ENCODE assay signal across 14 cellular contexts in the genomic region with DNA sequence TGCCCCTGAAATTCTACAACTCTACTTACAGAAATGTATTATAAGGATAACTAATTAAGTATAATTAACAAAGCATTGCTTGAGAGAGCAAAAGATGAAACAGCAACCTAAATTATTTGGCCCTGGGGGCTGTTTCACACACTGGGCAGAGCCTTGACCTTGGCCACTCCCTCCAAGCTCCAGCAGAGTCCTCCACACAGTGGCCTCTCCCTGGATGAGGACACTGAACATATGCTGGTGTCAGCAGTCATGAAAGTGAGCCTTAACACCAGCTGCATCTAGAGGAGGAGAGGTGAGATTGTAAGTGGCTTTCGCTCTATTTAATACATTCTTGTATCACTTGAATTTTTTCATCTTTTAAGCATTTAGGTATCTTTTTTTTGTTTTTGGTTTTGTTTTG. TPM values are rescaled to one million over a fixed set of nuclear protein-coding genes. Genes with fewer than 3 reads are reported as not detected.
A peak's percentile ranks its signal among the peaks of the same experiment; 100 is the strongest.
DNase-seq lines count a peak whose midpoint lies in the region; ATAC-seq and TF ChIP-seq lines count a peak whose summit lies in the region.
"Had no signal": no experiment of that assay in that cellular context is flagged by ENCODE, and none has a peak within 500 bp of the region (broad histone marks: within the 10 kb centered on the region; RNA-seq: fewer than 3 reads in every experiment).

No MANE protein-coding gene starts in this region.

- H3K4me1 ChIP-seq in testis = peaks cover 4% of the 10 kb centered on the region
- no peaks in the 10 kb centered on the region for H3K4me1 ChIP-seq in esophagus muscularis mucosa
- H3K4me1 ChIP-seq: BLaER1 treated with 17β-estradiol and CSF1 and Interleukin-3, amounts not matched to agents 10 nM and 100 nM had no signal

- H3K4me1 Mint-ChIP-seq in nephron = peaks cover 5% of the 10 kb centered on the region
- H3K4me1 Mint-ChIP-seq: CD4-positive, CD25-positive, alpha-beta regulatory T cell; GM23338; IgD-negative memory B cell had no signal

- no peak for TF ChIP-seq CTCF in WERI-Rb-1 (IDR thresholded peaks at IDR 0.05; ENCODE audit: low read depth, low read length)
- TF ChIP-seq CTCF in nephron (IDR thresholded peaks at IDR 0.05; ENCODE audit: unreplicated experiment in 3 of 3) = no peak
- no peak for TF ChIP-seq CTCF in testis (IDR thresholded peaks at IDR 0.05)
- TF ChIP-seq CTCF in esophagus muscularis mucosa (IDR thresholded peaks at IDR 0.05) = no peak

- intact Hi-C loops in testis (cut with DNase I; ENCODE audit: low total_unique reads) = no loop called here
- intact Hi-C loops in esophagus muscularis mucosa (cut with DNase I) = no loop called here

- no peak overlapping the region for H3K4me3 Mint-ChIP-seq in nephron
- H3K4me3 Mint-ChIP-seq: CD4-positive, CD25-positive, alpha-beta regulatory T cell; GM23338; IgD-negative memory B cell had no signal

- 71 to 74% methylated on average over 1 of the region's 1 CpG for WGBS in testis, 2 donors
- WGBS in esophagus muscularis mucosa = 96% methylated on average over 1 of the region's 1 CpG

- TF ChIP-seq EP300 in esophagus muscularis mucosa (IDR thresholded peaks at IDR 0.05) = no peak

- TF ChIP-seq POLR2A in testis (IDR thresholded peaks at IDR 0.05) = no peak
- no peak for TF ChIP-seq POLR2A in esophagus muscularis mucosa (IDR thresholded peaks at IDR 0.05; ENCODE audit: low read depth)

- peaks cover 10% of the 10 kb centered on the region for H3K36me3 Mint-ChIP-seq in nephron (ENCODE audit: low read depth)

- no peaks in the 10 kb centered on the region for H3K27me3 Mint-ChIP-seq in nephron (ENCODE audit: low read depth)
- H3K27me3 Mint-ChIP-seq: CD4-positive, CD25-positive, alpha-beta regulatory T cell; IgD-negative memory B cell had no signal

- peak; percentile 29 for DNase-seq in LHCN-M2 (ENCODE audit: low read depth)
- peak; percentile 75 for DNase-seq in WERI-Rb-1
- peak; percentile 48 for DNase-seq in testis
- no peak for DNase-seq in esophagus muscularis mucosa (ENCODE audit: extremely low spot score)
- DNase-seq: ACHN; CD4-positive, CD25-positive, alpha-beta regulatory T cell; H7 had no signal

- H3K27ac Mint-ChIP-seq in nephron = peak overlapping the region; percentile 46 to 91 (median 66)
- H3K27ac Mint-ChIP-seq: CD4-positive, CD25-positive, alpha-beta regulatory T cell; GM23338; IgD-negative memory B cell had no signal

- H3K36me3 ChIP-seq in WERI-Rb-1 (peaks cover 18% of the 10 kb centered on the region), testis (ENCODE audit: low read depth, missing control alignments) (no peaks in the 10 kb centered on the region), esophagus muscularis mucosa (peaks cover 22 to 75% (median 57%) of the 10 kb centered on the region in 4 donors)

- H3K9me3 ChIP-seq in WERI-Rb-1 (ENCODE audit: severe bottlenecking) (no peaks in the 10 kb centered on the region), testis (no peaks in the 10 kb centered on the region), esophagus muscularis mucosa (no peaks in the 10 kb centered on the region)
- H3K9me3 ChIP-seq: BLaER1 treated with 17β-estradiol and CSF1 and Interleukin-3, amounts not matched to agents 10 nM and 100 nM had no signal

- H3K4me3 ChIP-seq in WERI-Rb-1 (ENCODE audit: low read depth, low read length) = no peak overlapping the region
- H3K4me3 ChIP-seq in testis = no peak overlapping the region
- H3K4me3 ChIP-seq in esophagus muscularis mucosa = no peak overlapping the region
- H3K4me3 ChIP-seq: BLaER1 treated with 17β-estradiol and CSF1 and Interleukin-3, amounts not matched to agents 10 nM and 100 nM; GM12878; GM23338 had no signal

- no peaks in the 10 kb centered on the region for H3K27me3 ChIP-seq in WERI-Rb-1 (ENCODE audit: insufficient read depth, low read depth, severe bottlenecking)
- no peaks in the 10 kb centered on the region for H3K27me3 ChIP-seq in testis
- H3K27me3 ChIP-seq in esophagus muscularis mucosa = no peaks in the 10 kb centered on the region
- H3K27me3 ChIP-seq: BLaER1 treated with 17β-estradiol and CSF1 and Interleukin-3, amounts not matched to agents 10 nM and 100 nM had no signal

- no peaks in the 10 kb centered on the region for H3K9me3 Mint-ChIP-seq in nephron
- H3K9me3 Mint-ChIP-seq: CD4-positive, CD25-positive, alpha-beta regulatory T cell; GM23338; IgD-negative memory B cell had no signal

- ATAC-seq in HG03135 (IDR thresholded peaks at IDR 0.05; ENCODE audit: unreplicated experiment) (no peak), HG02852 (IDR thresholded peaks at IDR 0.05; ENCODE audit: unreplicated experiment) (no peak)
- ATAC-seq: GM12878, GM23338 had no signal

- no peak overlapping the region for H3K27ac ChIP-seq in WERI-Rb-1
- no peak overlapping the region for H3K27ac ChIP-seq in testis
- no peak overlapping the region for H3K27ac ChIP-seq in esophagus muscularis mucosa (replicated peaks in 1 of 4)
- H3K27ac ChIP-seq: BLaER1 treated with 17β-estradiol and CSF1 and Interleukin-3, amounts not matched to agents 10 nM and 100 nM had no signal

RNA-seq across cellular contexts. Expression of gene ZDHHC12, which starts 23.3 kb away (rescaled TPM):
- 60.5 and 64.6 TPM in 2 replicates for total RNA-seq in LHCN-M2 (2014; rRNA removed)
- polyA plus RNA-seq in LHCN-M2 (2012) = 28.9 TPM
- 10 to 100 TPM; 36.4 to 57.5 TPM for total RNA-seq in testis
- 39.3 TPM for polyA plus RNA-seq in testis (ENCODE audit: insufficient read depth, low read depth, low replicate concordance)
- 10 to 100 TPM; 23.3 to 35.7 (median 29.8) TPM for total RNA-seq in esophagus muscularis mucosa

RNA-seq across cellular contexts. Expression of gene ZER1, which starts 24.5 kb away (rescaled TPM):
- total RNA-seq in LHCN-M2 (2014; rRNA removed) (24.2 and 24.5 TPM in 2 replicates), testis (100 to 1,000 TPM in 1 of 2 donors, 10 to 100 TPM in 1; 96.8 to 112 TPM), esophagus muscularis mucosa (100 to 1,000 TPM in 1 of 4 donors, 10 to 100 TPM in 3; 56.5 to 114 (median 79.4) TPM)
- polyA plus RNA-seq in LHCN-M2 (2012) = 21.0 TPM
- polyA plus RNA-seq in testis (ENCODE audit: insufficient read depth, low read depth, low replicate concordance) = 118 TPM

RNA-seq across cellular contexts. Expression of gene TBC1D13, which starts 39.8 kb away (rescaled TPM):
- total RNA-seq in LHCN-M2 (2014; rRNA removed) = 17.6 and 28.1 TPM in 2 replicates
- 22.5 TPM for polyA plus RNA-seq in LHCN-M2 (2012)
- total RNA-seq in testis = 10 to 100 TPM; 14.3 to 15.7 TPM
- 15.5 TPM for polyA plus RNA-seq in testis (ENCODE audit: insufficient read depth, low read depth, low replicate concordance)
- 10 to 100 TPM; 12.4 to 20.8 (median 16.1) TPM for total RNA-seq in esophagus muscularis mucosa

RNA-seq across cellular contexts. Expression of gene PKN3, which starts 44.9 kb away (rescaled TPM):
- 4.2 and 4.4 TPM in 2 replicates for total RNA-seq in LHCN-M2 (2014; rRNA removed)
- polyA plus RNA-seq in LHCN-M2 (2012) = 4.3 TPM
- total RNA-seq in testis = 1 to 10 TPM; 3.6 to 7.2 TPM
- polyA plus RNA-seq in testis (ENCODE audit: insufficient read depth, low read depth, low replicate concordance) = 4.2 TPM
- total RNA-seq in esophagus muscularis mucosa = 1 to 10 TPM; 4.0 to 10.0 (median 7.6) TPM

RNA-seq across cellular contexts. Expression of gene SET, which starts 58.2 kb away (rescaled TPM):
- 454 and 528 TPM in 2 replicates for total RNA-seq in LHCN-M2 (2014; rRNA removed)
- 248 TPM for polyA plus RNA-seq in LHCN-M2 (2012)
- total RNA-seq in testis = 100 to 1,000 TPM; 113 to 142 TPM
- 159 TPM for polyA plus RNA-seq in testis (ENCODE audit: insufficient read depth, low read depth, low replicate concordance)
- total RNA-seq in esophagus muscularis mucosa = 100 to 1,000 TPM; 170 to 239 (median 205) TPM
